ENCODE assay signal across 8 cellular contexts in genomic region chr5:170467000-170467707, GRCh38. TPM values are rescaled to one million over a fixed set of nuclear protein-coding genes. Genes with fewer than 3 reads are reported as not detected.
DNase-seq lines count a peak whose midpoint lies in the region; ATAC-seq and TF ChIP-seq lines count a peak whose summit lies in the region.

No MANE protein-coding gene starts in this region.

- no peak overlapping the region for H3K9ac ChIP-seq in fibroblast of lung (ENCODE audit: insufficient read depth, low read length)

- H3K9me3 Mint-ChIP-seq in activated CD8-positive, alpha-beta memory T cell treated with anti-CD3 and anti-CD28 coated beads, Interleukin-2, amount 10 ng/mL, durations not matched to agents 7 days and 5 days (ENCODE audit: low read depth) = no peaks in the 10 kb centered on the region

- H3K27ac ChIP-seq in fibroblast of lung (ENCODE audit: insufficient read depth, low read length) = no peak overlapping the region

- no peaks in the 10 kb centered on the region for H3K27me3 ChIP-seq in fibroblast of lung (ENCODE audit: control insufficient read depth, insufficient read depth, low read length)

- H3K4me3 ChIP-seq in fibroblast of lung (replicated peaks in 1 of 4; ENCODE audit: control extremely low read depth in 1 of 4, insufficient read depth in 1 of 4, low read depth in 3 of 4, low read length in 4 of 4) = no peak overlapping the region

- H3K27ac Mint-ChIP-seq in activated CD8-positive, alpha-beta memory T cell treated with anti-CD3 and anti-CD28 coated beads, Interleukin-2, amount 10 ng/mL, durations not matched to agents 7 days and 5 days = no peak overlapping the region

- no peaks in the 10 kb centered on the region for H3K9me3 ChIP-seq in fibroblast of lung (ENCODE audit: control insufficient read depth, insufficient read depth, low read depth, low read length)

- CTCF ChIA-PET in activated CD8-positive, alpha-beta memory T cell treated with anti-CD3 and anti-CD28 coated beads, Interleukin-2, amount 10 ng/mL, durations not matched to agents 7 days and 5 days (lab: Charles Lee) = no interaction called here

- H4K20me1 ChIP-seq in fibroblast of lung (ENCODE audit: control insufficient read depth, extremely low read depth, insufficient read depth, low read length) = no peaks in the 10 kb centered on the region

- no peak for TF ChIP-seq CTCF in fibroblast of lung (conservative IDR thresholded peaks at IDR 0.05 in 1 of 2, IDR thresholded peaks at IDR 0.05 in 1 of 2; ENCODE audit: low read depth in 1 of 2, low read length in 2 of 2)

- peaks cover 2% of the 10 kb centered on the region for H3K4me1 ChIP-seq in fibroblast of lung (ENCODE audit: control insufficient read depth, extremely low read depth, insufficient read depth, low read length)

- H3K4me2 ChIP-seq in fibroblast of lung (ENCODE audit: extremely low read depth, insufficient read depth, low read length) = no peak overlapping the region

- H3K36me3 ChIP-seq in fibroblast of lung (ENCODE audit: control insufficient read depth, insufficient read depth, low read length) = no peaks in the 10 kb centered on the region

- H3K4me3 Mint-ChIP-seq in activated CD8-positive, alpha-beta memory T cell treated with anti-CD3 and anti-CD28 coated beads, Interleukin-2, amount 10 ng/mL, durations not matched to agents 7 days and 5 days = no peak overlapping the region

- H3K79me2 ChIP-seq in fibroblast of lung (ENCODE audit: control insufficient read depth, insufficient read depth, low read length) = no peaks in the 10 kb centered on the region

- no peaks in the 10 kb centered on the region for H3K36me3 Mint-ChIP-seq in activated CD8-positive, alpha-beta memory T cell treated with anti-CD3 and anti-CD28 coated beads, Interleukin-2, amount 10 ng/mL, durations not matched to agents 7 days and 5 days

- peaks cover 17% of the 10 kb centered on the region for H3K27me3 Mint-ChIP-seq in activated CD8-positive, alpha-beta memory T cell treated with anti-CD3 and anti-CD28 coated beads, Interleukin-2, amount 10 ng/mL, durations not matched to agents 7 days and 5 days

- DNase-seq in activated CD8-positive, alpha-beta memory T cell treated with anti-CD3 and anti-CD28 coated beads, Interleukin-2, amount 10 ng/mL, durations not matched to agents 7 days and 5 days = peak; percentile 52
- DNase-seq in activated CD8-positive, alpha-beta memory T cell treated with anti-CD3 and anti-CD28 coated beads, Interleukin-2, amount 50 U/mL, for 4 hours = no peak
- peak; percentile 65 for DNase-seq in NOMO-1 treated with dmso at 0.1 percent for 144 hours (lab: John Stamatoyannopoulos, UW; ENCODE audit: unreplicated experiment)
- peak; percentile 81 to 93 for DNase-seq in fibroblast of lung (ENCODE audit: low read depth in 2 of 2)
- DNase-seq in stimulated activated CD8-positive, alpha-beta memory T cell treated with anti-CD3 and anti-CD28 coated beads, Interleukin-4, amount 100 ng/mL, for 48 hours = peak; percentile 49
- no peak for DNase-seq in NCI-H1930 (lab: John Stamatoyannopoulos, UW)
- no peak for DNase-seq in C1 segment of cervical spinal cord (lab: John Stamatoyannopoulos, UW)

- peak; percentile 76 for ATAC-seq in activated CD8-positive, alpha-beta memory T cell treated with anti-CD3 and anti-CD28 coated beads, Interleukin-2, amount 10 ng/mL, durations not matched to agents 7 days and 5 days
- no peak for ATAC-seq in HG02623 (IDR thresholded peaks at IDR 0.05; ENCODE audit: unreplicated experiment)

- no peak overlapping the region for H2AFZ ChIP-seq in fibroblast of lung (ENCODE audit: low read length)

- H3K4me1 Mint-ChIP-seq in activated CD8-positive, alpha-beta memory T cell treated with anti-CD3 and anti-CD28 coated beads, Interleukin-2, amount 10 ng/mL, durations not matched to agents 7 days and 5 days = no peaks in the 10 kb centered on the region

RNA-seq across cellular contexts. Expression of gene KCNIP1, which starts 36.7 kb away (rescaled TPM):
- not detected for total RNA-seq in activated CD8-positive, alpha-beta memory T cell treated with anti-CD3 and anti-CD28 coated beads, Interleukin-2, amount 10 ng/mL, durations not matched to agents 7 days and 5 days
- not detected in 2 replicates for total RNA-seq in fibroblast of lung
- polyA plus RNA-seq in fibroblast of lung = 0.08 TPM in 1 of 2 replicates, not detected in the other
- polyA plus RNA-seq in fibroblast of lung (2012) = not detected in 2 replicates
- polyA minus RNA-seq in fibroblast of lung (ENCODE audit: low replicate concordance) = not detected in 2 replicates

Comparison
In these comparisons a context has a peak if more than half of its experiments do, and no peak if none do; other contexts are left out.
1. DNase-seq: peak in activated CD8-positive, alpha-beta memory T cell treated with anti-CD3 and anti-CD28 coated beads, Interleukin-2, amount 10 ng/mL, durations not matched to agents 7 days and 5 days (single experiment), NOMO-1 treated with dmso at 0.1 percent for 144 hours (single experiment), fibroblast of lung (2 of 2) and stimulated activated CD8-positive, alpha-beta memory T cell treated with anti-CD3 and anti-CD28 coated beads, Interleukin-4, amount 100 ng/mL, for 48 hours (single experiment); none in activated CD8-positive, alpha-beta memory T cell treated with anti-CD3 and anti-CD28 coated beads, Interleukin-2, amount 50 U/mL, for 4 hours (single experiment), NCI-H1930 (0 of 2) and C1 segment of cervical spinal cord (0 of 14).